9 cellular contexts compared by ENCODE assay signal in genomic region chr10:75165684-75166622, GRCh38. TPM values are rescaled to one million over a fixed set of nuclear protein-coding genes. Genes with fewer than 3 reads are reported as not detected.
DNase-seq lines count a peak whose midpoint lies in the region; ATAC-seq and TF ChIP-seq lines count a peak whose summit lies in the region.
"Had no signal": no experiment of that assay in that cellular context is flagged by ENCODE, and none has a peak within 500 bp of the region (broad histone marks: within the 10 kb centered on the region; RNA-seq: fewer than 3 reads in every experiment).

No MANE protein-coding gene starts in this region.

- ATAC-seq in GM18867 (IDR thresholded peaks at IDR 0.05; ENCODE audit: unreplicated experiment) (peak; percentile 92), HG02610 (IDR thresholded peaks at IDR 0.05; ENCODE audit: unreplicated experiment) (peak; percentile 95), mucosa of descending colon (peak; percentile 68), foreskin keratinocyte (no peak), body of pancreas (no peak)

- H3K9me2 ChIP-seq in OCI-LY1 (ENCODE audit: low read depth, low read length): no peaks in the 10 kb centered on the region

- no peak overlapping the region for H3K9ac ChIP-seq in OCI-LY1 (ENCODE audit: low read length)

- peaks cover 6% of the 10 kb centered on the region; the same call in 1 of the 2 replicates for H3F3A ChIP-seq in OCI-LY1 (ENCODE audit: insufficient read depth, low read length)

- TF ChIP-seq POLR2A in body of pancreas (IDR thresholded peaks at IDR 0.05): no peak

- WGBS in body of pancreas, 2 donors: 30 to 49% methylated on average over 2 of the region's 2 CpGs

- no peak overlapping the region for H2AFZ ChIP-seq in OCI-LY1 (ENCODE audit: low read length)

- no peak overlapping the region for H3K4me2 ChIP-seq in OCI-LY1 (ENCODE audit: low read length)

- 0 out of 2 replicates have a peak, but pooled peaks cover 5% of the 10 kb centered on the region for H3K79me2 ChIP-seq in OCI-LY1 (ENCODE audit: insufficient read depth, low read length)

- peak overlapping the region; percentile 47 for H3K27ac ChIP-seq in OCI-LY1 (ENCODE audit: low read depth, low read length, poor library complexity, severe bottlenecking)
- no peak overlapping the region for H3K27ac ChIP-seq in foreskin keratinocyte
- H3K27ac ChIP-seq in body of pancreas: no peak overlapping the region
- H3K27ac ChIP-seq: thoracic aorta had no signal

- no peaks in the 10 kb centered on the region for H3K9me3 ChIP-seq in OCI-LY1 (ENCODE audit: low read length)
- no peaks in the 10 kb centered on the region for H3K9me3 ChIP-seq in mucosa of descending colon
- no peaks in the 10 kb centered on the region for H3K9me3 ChIP-seq in body of pancreas
- H3K9me3 ChIP-seq: thoracic aorta had no signal

- H3K4me3 ChIP-seq in OCI-LY1 (ENCODE audit: low read depth, low read length, poor library complexity, severe bottlenecking) (no peak overlapping the region), mucosa of descending colon (no peak overlapping the region), body of pancreas (no peak overlapping the region)
- H3K4me3 ChIP-seq: thoracic aorta had no signal

- H3K4me1 ChIP-seq in OCI-LY1 (ENCODE audit: insufficient read depth, low read length, severe bottlenecking) (peaks cover 12% of the 10 kb centered on the region), mucosa of descending colon (ENCODE audit: low read depth) (no peaks in the 10 kb centered on the region), foreskin keratinocyte (no peaks in the 10 kb centered on the region), body of pancreas (peaks cover 12% of the 10 kb centered on the region)

- DNase-seq in mucosa of descending colon: no peak
- no peak for DNase-seq in foreskin keratinocyte
- no peak for DNase-seq in activated effector memory CD4-positive, alpha-beta T cell treated with anti-CD3 and anti-CD28 coated beads, Interleukin-2, amount 50 U/mL, for 16 hours
- no peak for DNase-seq in NCI-H1694 treated with DMSO at 0.1 percent for 48 hours (lab: John Stamatoyannopoulos, UW)
- DNase-seq in body of pancreas: no peak

- no peaks in the 10 kb centered on the region for H4K20me1 ChIP-seq in OCI-LY1 (ENCODE audit: insufficient read depth, low read length)

- intact Hi-C loops in mucosa of descending colon (cut with DNase I, micrococcal nuclease) (no loop called here), body of pancreas (cut with DNase I) (no loop called here)

- no peak for TF ChIP-seq CTCF in OCI-LY1 (IDR thresholded peaks at IDR 0.05; ENCODE audit: low read length)
- no peak for TF ChIP-seq CTCF in mucosa of descending colon (IDR thresholded peaks at IDR 0.05)
- no peak for TF ChIP-seq CTCF in foreskin keratinocyte (conservative IDR thresholded peaks at IDR 0.05)
- no peak for TF ChIP-seq CTCF in body of pancreas (IDR thresholded peaks at IDR 0.05)

- H3K27me3 ChIP-seq in OCI-LY1 (ENCODE audit: insufficient read depth, low read length) (no peaks in the 10 kb centered on the region), foreskin keratinocyte (no peaks in the 10 kb centered on the region), body of pancreas (no peaks in the 10 kb centered on the region)

- H3K36me3 ChIP-seq in OCI-LY1 (ENCODE audit: insufficient read depth, low read length): peaks cover 34% of the 10 kb centered on the region; the same call in 1 of the 2 replicates
- H3K36me3 ChIP-seq in mucosa of descending colon (ENCODE audit: low read depth): no peaks in the 10 kb centered on the region
- no peaks in the 10 kb centered on the region for H3K36me3 ChIP-seq in body of pancreas (replicated peaks in 1 of 2; ENCODE audit: insufficient read depth in 1 of 2, low read depth in 2 of 2)

RNA-seq across cellular contexts. Expression of gene VDAC2, which starts 44.6 kb away (rescaled TPM):
- total RNA-seq in mucosa of descending colon: 100 to 1,000 TPM; 265 to 296 (median 284) TPM
- 231 and 234 TPM in 2 replicates for total RNA-seq in foreskin keratinocyte
- 227 and 253 TPM in 2 replicates for polyA plus RNA-seq in foreskin keratinocyte
- total RNA-seq in body of pancreas: 10 to 100 TPM; 52.7 to 71.3 TPM

RNA-seq across cellular contexts. Expression of gene SAMD8, which starts 54.5 kb away (rescaled TPM):
- 10 to 100 TPM; 12.1 to 26.6 (median 13.6) TPM for total RNA-seq in mucosa of descending colon
- total RNA-seq in foreskin keratinocyte: 16.8 and 17.0 TPM in 2 replicates
- 3.8 and 4.2 TPM in 2 replicates for polyA plus RNA-seq in foreskin keratinocyte
- 10 to 100 TPM; 16.1 to 18.5 TPM for total RNA-seq in body of pancreas

Comparison
In these comparisons a context has a peak if more than half of its experiments do, and no peak if none do; other contexts are left out.
1. ATAC-seq: peak in GM18867 (single experiment), HG02610 (single experiment) and mucosa of descending colon (single experiment); none in foreskin keratinocyte (single experiment) and body of pancreas (single experiment).